In the genomic region with DNA sequence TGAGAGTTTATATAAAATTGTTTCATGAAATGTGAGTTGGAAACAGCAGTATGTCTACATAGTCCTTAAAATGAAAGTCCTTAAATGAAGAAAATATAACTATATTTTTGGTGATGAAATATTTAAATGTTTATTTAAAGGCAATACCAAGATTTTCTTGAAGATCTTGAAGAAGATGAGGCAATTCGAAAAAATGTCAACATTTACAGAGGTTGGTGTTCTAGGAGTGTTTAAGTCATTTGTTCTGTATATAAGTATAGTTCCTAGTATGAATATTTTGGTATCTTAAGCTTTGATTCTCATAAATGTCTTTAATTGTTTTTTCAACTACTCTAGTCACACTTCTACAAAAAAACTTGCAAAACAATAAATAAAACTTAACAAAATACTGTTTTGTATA, we compare ENCODE assay signal across 34 cellular contexts.
"Had no signal": no experiment of that assay in that cellular context is flagged by ENCODE, and none has a peak within 500 bp of the region (broad histone marks: within the 10 kb centered on the region; RNA-seq: fewer than 3 reads in every experiment).

No MANE protein-coding gene starts in this region.

- H3K4me1 ChIP-seq: breast epithelium had no signal

- H3K27ac ChIP-seq: adrenal gland, body of pancreas, brain microvascular endothelial cell, breast epithelium, VCaP had no signal

- H3K27me3 ChIP-seq: adrenal gland, body of pancreas, brain microvascular endothelial cell, breast epithelium had no signal

- H3K4me1 Mint-ChIP-seq: activated B cell treated with CpG ODN at 0.5 μM for 24 hours; activated CD4-positive, alpha-beta memory T cell treated with anti-CD3 and anti-CD28 coated beads, Interleukin-2, amount 10 ng/mL, durations not matched to agents 7 days and 5 days; activated CD4-positive, alpha-beta T cell treated with anti-CD3 and anti-CD28 coated beads, Interleukin-2, amount 10 ng/mL, durations not matched to agents 24 days and 14 days; activated CD8-positive, alpha-beta memory T cell treated with anti-CD3 and anti-CD28 coated beads, Interleukin-2, amount 10 ng/mL, durations not matched to agents 7 days and 5 days; activated naive CD4-positive, alpha-beta T cell treated with anti-CD3 and anti-CD28 coated beads, Interleukin-2, amount 10 ng/mL, durations not matched to agents 7 days and 5 days; activated naive CD8-positive, alpha-beta T cell treated with anti-CD3 and anti-CD28 coated beads, Interleukin-2, amount 50 U/mL, for 24 hours had no signal

- DNase-seq: activated B cell treated with CpG ODN at 0.5 μM for 24 hours; activated CD4-positive, alpha-beta memory T cell treated with anti-CD3 and anti-CD28 coated beads, Interleukin-2, amount 10 ng/mL, durations not matched to agents 7 days and 5 days; activated CD4-positive, alpha-beta T cell treated with anti-CD3 and anti-CD28 coated beads for 4 hours; activated CD4-positive, alpha-beta T cell treated with anti-CD3 and anti-CD28 coated beads, Interleukin-2, amount 10 ng/mL, durations not matched to agents 24 days and 14 days; activated CD4-positive, alpha-beta T cell treated with anti-CD3 and anti-CD28 coated beads, Interleukin-2, amount 50 U/mL, for 48 hours; activated CD4-positive, CD25-positive, alpha-beta regulatory T cell treated with anti-CD3 and anti-CD28 coated beads, Interleukin-2, amount 50 U/mL, for 72 hours; activated CD8-positive, alpha-beta memory T cell treated with anti-CD3 and anti-CD28 coated beads for 24 hours; activated CD8-positive, alpha-beta memory T cell treated with anti-CD3 and anti-CD28 coated beads, Interleukin-2, amount 10 ng/mL, durations not matched to agents 7 days and 5 days; activated CD8-positive, alpha-beta memory T cell treated with anti-CD3 and anti-CD28 coated beads, Interleukin-2, amount 50 U/mL, for 48 hours; activated CD8-positive, alpha-beta T cell treated with anti-CD3 and anti-CD28 coated beads, Interleukin-2, amount 10 ng/mL, durations not matched to agents 7 days and 5 days; activated effector memory CD4-positive, alpha-beta T cell treated with Interleukin-2 at 50 U/mL for 16 hours; activated gamma-delta T cell; activated naive CD4-positive, alpha-beta T cell treated with anti-CD3 and anti-CD28 coated beads, Interleukin-2, amount 10 ng/mL, durations not matched to agents 7 days and 5 days; activated naive CD4-positive, alpha-beta T cell treated with Interleukin-2 at 50 U/mL for 16 hours; activated naive CD8-positive, alpha-beta T cell treated with anti-CD3 and anti-CD28 coated beads, Interleukin-2, amount 10 ng/mL, durations not matched to agents 7 days and 5 days; activated naive CD8-positive, alpha-beta T cell treated with anti-CD3 and anti-CD28 coated beads, Interleukin-2, amount 50 U/mL, for 24 hours; activated T-cell treated with anti-CD3 and anti-CD28 coated beads, Interleukin-2, amount 50 U/mL, for 24 hours; activated T-cell treated with anti-CD3 and anti-CD28 coated beads, Interleukin-2, amount 50 U/mL, for 48 hours; adrenal gland; amniotic stem cell; aorta; body of pancreas; brain microvascular endothelial cell; central memory CD4-positive, alpha-beta T cell; T-helper 1 cell; T-helper 2 cell; T-helper 9 cell had no signal

- H3K9me3 Mint-ChIP-seq: activated B cell treated with CpG ODN at 0.5 μM for 24 hours; activated CD4-positive, alpha-beta memory T cell treated with anti-CD3 and anti-CD28 coated beads, Interleukin-2, amount 10 ng/mL, durations not matched to agents 7 days and 5 days; activated CD4-positive, alpha-beta T cell treated with anti-CD3 and anti-CD28 coated beads, Interleukin-2, amount 10 ng/mL, durations not matched to agents 24 days and 14 days; activated naive CD4-positive, alpha-beta T cell treated with anti-CD3 and anti-CD28 coated beads, Interleukin-2, amount 10 ng/mL, durations not matched to agents 7 days and 5 days; activated naive CD4-positive, alpha-beta T cell treated with anti-CD3 and anti-CD28 coated beads, Interleukin-2, amount 50 U/mL, for 24 hours; activated naive CD8-positive, alpha-beta T cell treated with anti-CD3 and anti-CD28 coated beads, Interleukin-2, amount 10 ng/mL, durations not matched to agents 7 days and 5 days; activated naive CD8-positive, alpha-beta T cell treated with anti-CD3 and anti-CD28 coated beads, Interleukin-2, amount 50 U/mL, for 24 hours; activated T-cell treated with anti-CD3 and anti-CD28 coated beads, Interleukin-2, amount 50 U/mL, for 24 hours; activated T-helper 2 cell treated with anti-CD3 and anti-CD28 coated beads, Interferon-gamma antibody, Interleukin-2, Interleukin-4, amounts not matched to agents 10 μg/mL and 5 μg/mL and 100 μg/mL, durations not matched to agents 14 hours and 24 hours and 36 hours; T-helper 1 cell treated with Interleukin-12 subunit alpha and Interleukin-12 subunit beta and Interleukin-4 antibody, amounts not matched to agents 30 μg/mL and 1 μg/mL, for 36 hours; T-helper 2 cell treated with Interferon-gamma antibody and Interleukin-4, amounts not matched to agents 5 μg/mL and 100 μg/mL, for 36 hours had no signal

- H3K4me3 Mint-ChIP-seq: activated B cell treated with CpG ODN at 0.5 μM for 24 hours; activated CD4-positive, alpha-beta memory T cell treated with anti-CD3 and anti-CD28 coated beads, Interleukin-2, amount 10 ng/mL, durations not matched to agents 7 days and 5 days; activated CD4-positive, alpha-beta T cell treated with anti-CD3 and anti-CD28 coated beads, Interleukin-2, amount 10 ng/mL, durations not matched to agents 24 days and 14 days; activated CD8-positive, alpha-beta memory T cell treated with anti-CD3 and anti-CD28 coated beads, Interleukin-2, amount 10 ng/mL, durations not matched to agents 7 days and 5 days; activated CD8-positive, alpha-beta T cell treated with anti-CD3 and anti-CD28 coated beads, Interleukin-2, amount 10 ng/mL, durations not matched to agents 7 days and 5 days; activated naive CD4-positive, alpha-beta T cell treated with anti-CD3 and anti-CD28 coated beads, Interleukin-2, amount 10 ng/mL, durations not matched to agents 7 days and 5 days; activated naive CD4-positive, alpha-beta T cell treated with anti-CD3 and anti-CD28 coated beads, Interleukin-2, amount 50 U/mL, for 24 hours; activated naive CD8-positive, alpha-beta T cell; activated naive CD8-positive, alpha-beta T cell treated with anti-CD3 and anti-CD28 coated beads, Interleukin-2, amount 10 ng/mL, durations not matched to agents 7 days and 5 days; activated naive CD8-positive, alpha-beta T cell treated with anti-CD3 and anti-CD28 coated beads, Interleukin-2, amount 50 U/mL, for 24 hours; activated T-cell treated with anti-CD3 and anti-CD28 coated beads, Interleukin-2, amount 50 U/mL, for 24 hours; T-helper 1 cell treated with Interleukin-12 subunit alpha and Interleukin-12 subunit beta and Interleukin-4 antibody, amounts not matched to agents 30 μg/mL and 1 μg/mL, for 36 hours; T-helper 2 cell treated with Interferon-gamma antibody and Interleukin-4, amounts not matched to agents 5 μg/mL and 100 μg/mL, for 36 hours had no signal

- H3K4me3 ChIP-seq: adrenal gland, body of pancreas, breast epithelium had no signal

- H3K27me3 Mint-ChIP-seq: activated B cell treated with CpG ODN at 0.5 μM for 24 hours; activated CD4-positive, alpha-beta memory T cell treated with anti-CD3 and anti-CD28 coated beads, Interleukin-2, amount 10 ng/mL, durations not matched to agents 7 days and 5 days; activated CD4-positive, alpha-beta T cell treated with anti-CD3 and anti-CD28 coated beads, Interleukin-2, amount 10 ng/mL, durations not matched to agents 24 days and 14 days; activated CD8-positive, alpha-beta memory T cell treated with anti-CD3 and anti-CD28 coated beads, Interleukin-2, amount 10 ng/mL, durations not matched to agents 7 days and 5 days; activated naive CD4-positive, alpha-beta T cell treated with anti-CD3 and anti-CD28 coated beads, Interleukin-2, amount 10 ng/mL, durations not matched to agents 7 days and 5 days; activated naive CD4-positive, alpha-beta T cell treated with anti-CD3 and anti-CD28 coated beads, Interleukin-2, amount 50 U/mL, for 24 hours; activated naive CD8-positive, alpha-beta T cell; activated naive CD8-positive, alpha-beta T cell treated with anti-CD3 and anti-CD28 coated beads, Interleukin-2, amount 10 ng/mL, durations not matched to agents 7 days and 5 days; activated naive CD8-positive, alpha-beta T cell treated with anti-CD3 and anti-CD28 coated beads, Interleukin-2, amount 50 U/mL, for 24 hours; activated T-cell treated with anti-CD3 and anti-CD28 coated beads, Interleukin-2, amount 50 U/mL, for 24 hours had no signal

- H3K27ac Mint-ChIP-seq: activated B cell treated with CpG ODN at 0.5 μM for 24 hours; activated CD4-positive, alpha-beta memory T cell treated with anti-CD3 and anti-CD28 coated beads, Interleukin-2, amount 10 ng/mL, durations not matched to agents 7 days and 5 days; activated CD4-positive, alpha-beta T cell treated with anti-CD3 and anti-CD28 coated beads, Interleukin-2, amount 10 ng/mL, durations not matched to agents 24 days and 14 days; activated CD8-positive, alpha-beta memory T cell treated with anti-CD3 and anti-CD28 coated beads, Interleukin-2, amount 10 ng/mL, durations not matched to agents 7 days and 5 days; activated CD8-positive, alpha-beta T cell treated with anti-CD3 and anti-CD28 coated beads, Interleukin-2, amount 10 ng/mL, durations not matched to agents 7 days and 5 days; activated naive CD4-positive, alpha-beta T cell treated with anti-CD3 and anti-CD28 coated beads, Interleukin-2, amount 10 ng/mL, durations not matched to agents 7 days and 5 days; activated naive CD4-positive, alpha-beta T cell treated with anti-CD3 and anti-CD28 coated beads, Interleukin-2, amount 50 U/mL, for 24 hours; activated naive CD8-positive, alpha-beta T cell; activated naive CD8-positive, alpha-beta T cell treated with anti-CD3 and anti-CD28 coated beads, Interleukin-2, amount 10 ng/mL, durations not matched to agents 7 days and 5 days; activated naive CD8-positive, alpha-beta T cell treated with anti-CD3 and anti-CD28 coated beads, Interleukin-2, amount 50 U/mL, for 24 hours; activated T-cell treated with anti-CD3 and anti-CD28 coated beads, Interleukin-2, amount 50 U/mL, for 24 hours; activated T-helper 2 cell treated with anti-CD3 and anti-CD28 coated beads, Interferon-gamma antibody, Interleukin-2, Interleukin-4, amounts not matched to agents 10 μg/mL and 5 μg/mL and 100 μg/mL, durations not matched to agents 14 hours and 24 hours and 36 hours; T-helper 1 cell treated with Interleukin-12 subunit alpha and Interleukin-12 subunit beta and Interleukin-4 antibody, amounts not matched to agents 30 μg/mL and 1 μg/mL, for 36 hours; T-helper 2 cell treated with Interferon-gamma antibody and Interleukin-4, amounts not matched to agents 5 μg/mL and 100 μg/mL, for 36 hours had no signal

- H3K9me3 ChIP-seq: adrenal gland, body of pancreas, breast epithelium had no signal

- ATAC-seq: activated CD8-positive, alpha-beta memory T cell treated with anti-CD3 and anti-CD28 coated beads, Interleukin-2, amount 10 ng/mL, durations not matched to agents 7 days and 5 days; activated CD8-positive, alpha-beta T cell treated with anti-CD3 and anti-CD28 coated beads, Interleukin-2, amount 10 ng/mL, durations not matched to agents 7 days and 5 days; activated naive CD8-positive, alpha-beta T cell treated with anti-CD3 and anti-CD28 coated beads, Interleukin-2, amount 50 U/mL, for 24 hours; body of pancreas had no signal
